Comparison of ENCODE assay signal across 8 cellular contexts in genomic region chr2:156320491-156320896, GRCh38. TPM values are rescaled to one million over a fixed set of nuclear protein-coding genes. Genes with fewer than 3 reads are reported as not detected.
A peak's percentile ranks its signal among the peaks of the same experiment; 100 is the strongest.
DNase-seq lines count a peak whose midpoint lies in the region; ATAC-seq and TF ChIP-seq lines count a peak whose summit lies in the region.
"Had no signal": no experiment of that assay in that cellular context is flagged by ENCODE, and none has a peak within 500 bp of the region (broad histone marks: within the 10 kb centered on the region; RNA-seq: fewer than 3 reads in every experiment).

No MANE protein-coding gene starts in this region.

- H3K9me3 ChIP-seq in HUES6 (ENCODE audit: control insufficient read depth, insufficient read depth, low read depth, low read length) (no peaks in the 10 kb centered on the region; the same call in 1 of the 2 replicates), right lobe of liver (no peaks in the 10 kb centered on the region), subcutaneous abdominal adipose tissue (ENCODE audit: control insufficient read depth in 5 of 5, low read length in 5 of 5) (no peaks in the 10 kb centered on the region)

- intact Hi-C loops in right lobe of liver (cut with DNase I) = no loop called here

- no peak for TF ChIP-seq POLR2A in right lobe of liver (IDR thresholded peaks at IDR 0.05)

- H3K27ac ChIP-seq in HUES6 (ENCODE audit: low read depth, low read length) (no peak overlapping the region), right lobe of liver (peak overlapping the region in 2 of 3 donors; percentile 11 to 33), subcutaneous abdominal adipose tissue (ENCODE audit: low read depth, low read length) (peak overlapping the region; percentile 41)

- under 1% methylated on average over 26 of the region's 28 CpGs for WGBS in right lobe of liver (ENCODE audit: insufficient coverage, low coverage, low lambda C conversion rate, missing lambda C conversion rate)

- H3K9ac ChIP-seq in HUES6 (ENCODE audit: low read length) = no peak overlapping the region
- H3K9ac ChIP-seq in subcutaneous abdominal adipose tissue (ENCODE audit: low read length in 5 of 5) = no peak overlapping the region

- peaks cover 9% of the 10 kb centered on the region for H3K4me1 ChIP-seq in HUES6 (ENCODE audit: control insufficient read depth, insufficient read depth, low read length)
- H3K4me1 ChIP-seq in right lobe of liver = peaks cover 0 to 24% (median 3%) of the 10 kb centered on the region in 4 donors
- H3K4me1 ChIP-seq in subcutaneous abdominal adipose tissue (ENCODE audit: control insufficient read depth in 5 of 5, insufficient read depth in 5 of 5, low read length in 5 of 5) = peaks cover 0 to 37% (median 36%) of the 10 kb centered on the region in 5 donors

- DNase-seq in cardiac fibroblast (ENCODE audit: low read depth in 2 of 2) (peak in 1 of 2 donors; percentile 49), right lobe of liver (peak in 2 of 3 donors; percentile 43 to 55), cerebellar cortex (ENCODE audit: low spot score) (no peak), COLO829 (ENCODE audit: low spot score) (no peak)
- DNase-seq: NCI-H1417 had no signal

- TF ChIP-seq CTCF in cardiac fibroblast (IDR thresholded peaks at IDR 0.05; ENCODE audit: low read depth, low read length) = no peak
- TF ChIP-seq CTCF in right lobe of liver (IDR thresholded peaks at IDR 0.05) = no peak

- H3K4me3 ChIP-seq in HUES6 (ENCODE audit: low read depth, low read length) = peak overlapping the region; percentile 59
- peak overlapping the region; percentile 39 to 53 for H3K4me3 ChIP-seq in cardiac fibroblast (replicated peaks in 1 of 2; ENCODE audit: low read depth in 2 of 2, low read length in 2 of 2)
- H3K4me3 ChIP-seq in right lobe of liver = peak overlapping the region; percentile 34 to 54 (median 37)
- H3K4me3 ChIP-seq in subcutaneous abdominal adipose tissue (ENCODE audit: low read depth in 1 of 5, low read length in 5 of 5) = peak overlapping the region; percentile 70 to 88 (median 84)

- peak; percentile 40 to 70 (median 70) for ATAC-seq in right lobe of liver
- no peak for ATAC-seq in HG03565 (IDR thresholded peaks at IDR 0.05; ENCODE audit: unreplicated experiment)

- peaks cover 89% of the 10 kb centered on the region for H3K27me3 ChIP-seq in HUES6 (ENCODE audit: control insufficient read depth, insufficient read depth, low read length)
- H3K27me3 ChIP-seq in right lobe of liver = peaks cover 0 to 4% of the 10 kb centered on the region in 2 donors
- H3K27me3 ChIP-seq in subcutaneous abdominal adipose tissue (ENCODE audit: control insufficient read depth in 5 of 5, insufficient read depth in 4 of 5, low read length in 5 of 5) = peaks cover 5 to 25% (median 16%) of the 10 kb centered on the region in 5 donors

- H3K36me3 ChIP-seq in HUES6 (ENCODE audit: control insufficient read depth, insufficient read depth, low read length) = no peaks in the 10 kb centered on the region
- H3K36me3 ChIP-seq in right lobe of liver = no peaks in the 10 kb centered on the region
- H3K36me3 ChIP-seq in subcutaneous abdominal adipose tissue (ENCODE audit: control insufficient read depth in 5 of 5, insufficient read depth in 5 of 5, low read length in 5 of 5) = peaks cover 0 to 4% (median 3%) of the 10 kb centered on the region in 5 donors

RNA-seq across cellular contexts. Expression of gene NR4A2, which starts 12.0 kb away (rescaled TPM):
- 1 to 10 TPM in 5 of 6 experiments, under 1 TPM in 1; 0.51 to 1.8 (median 1.2) TPM for total RNA-seq in right lobe of liver

Comparison
In these comparisons a context has a peak if more than half of its experiments do, and no peak if none do; other contexts are left out.
1. DNase-seq: peak in right lobe of liver (2 of 3); none in cerebellar cortex (single experiment) and COLO829 (single experiment).
2. Peak in every context shown above with its lines, with median percentiles within 50 percentile points of each other: H3K4me3 ChIP-seq.